19 cellular contexts compared by ENCODE assay signal in genomic region chr1:226981838-226982237, GRCh38.
"Had no signal": no experiment of that assay in that cellular context is flagged by ENCODE, and none has a peak within 500 bp of the region (broad histone marks: within the 10 kb centered on the region; RNA-seq: fewer than 3 reads in every experiment).

No MANE protein-coding gene starts in this region.

- FAIRE-seq: colon had no signal

- H3K36me3 ChIP-seq: cardiac muscle cell, ovary had no signal

- H3K4me3 ChIP-seq: adrenal gland, cardiac muscle cell, esophagus muscularis mucosa, lower lobe of right lung, ovary, SK-N-MC, suprapubic skin had no signal

- H3K27ac ChIP-seq: cardiac muscle cell, lower lobe of right lung, ovary, SK-N-MC, suprapubic skin had no signal

- ATAC-seq: lower lobe of right lung had no signal

- H3K9me3 ChIP-seq: adrenal gland, esophagus muscularis mucosa, lower lobe of right lung, ovary, suprapubic skin had no signal

- DNase-seq: activated CD4-positive, CD25-positive, alpha-beta regulatory T cell; activated naive CD4-positive, alpha-beta T cell treated with anti-CD3 and anti-CD28 coated beads, Interleukin-2, amount 50 U/mL, for 16 hours; effector CD4-positive, alpha-beta T cell; kidney glomerular epithelial cell; lower lobe of right lung; stimulated activated CD4-positive, alpha-beta T cell treated with anti-CD3 and anti-CD28 coated beads, Interleukin-4, amount 100 ng/mL, for 4 hours; stimulated activated CD8-positive, alpha-beta memory T cell treated with anti-CD3 and anti-CD28 coated beads, Interleukin-4, amount 100 ng/mL, for 48 hours; trophoblast cell had no signal

- H3K27ac Mint-ChIP-seq: activated CD4-positive, alpha-beta T cell treated with anti-CD3 and anti-CD28 coated beads, Interleukin-2, amount 10 ng/mL, durations not matched to agents 24 days and 14 days; activated T-helper 2 cell treated with anti-CD3 and anti-CD28 coated beads, Interferon-gamma antibody, Interleukin-2, Interleukin-4, amounts not matched to agents 10 μg/mL and 5 μg/mL and 100 μg/mL, durations not matched to agents 14 hours and 24 hours and 36 hours; mesothelial cell of epicardium; stimulated activated naive CD8-positive, alpha-beta T cell treated with anti-CD3 and anti-CD28 coated beads, Interleukin-15, Interleukin-2, amounts not matched to agents 100 ng/mL and 50 ng/mL, for 24 hours had no signal

- H3K9me3 Mint-ChIP-seq: activated CD4-positive, alpha-beta T cell treated with anti-CD3 and anti-CD28 coated beads, Interleukin-2, amount 10 ng/mL, durations not matched to agents 24 days and 14 days; activated T-helper 2 cell treated with anti-CD3 and anti-CD28 coated beads, Interferon-gamma antibody, Interleukin-2, Interleukin-4, amounts not matched to agents 10 μg/mL and 5 μg/mL and 100 μg/mL, durations not matched to agents 14 hours and 24 hours and 36 hours; mesothelial cell of epicardium; stimulated activated naive CD8-positive, alpha-beta T cell treated with anti-CD3 and anti-CD28 coated beads, Interleukin-15, Interleukin-2, amounts not matched to agents 100 ng/mL and 50 ng/mL, for 24 hours had no signal

- H3K4me1 ChIP-seq: suprapubic skin had no signal

- H3K27me3 Mint-ChIP-seq: activated CD4-positive, alpha-beta T cell treated with anti-CD3 and anti-CD28 coated beads, Interleukin-2, amount 10 ng/mL, durations not matched to agents 24 days and 14 days; stimulated activated naive CD8-positive, alpha-beta T cell treated with anti-CD3 and anti-CD28 coated beads, Interleukin-15, Interleukin-2, amounts not matched to agents 100 ng/mL and 50 ng/mL, for 24 hours had no signal

- H3K27me3 ChIP-seq: adrenal gland, cardiac muscle cell, esophagus muscularis mucosa, ovary, suprapubic skin had no signal

- H3K4me3 Mint-ChIP-seq: activated CD4-positive, alpha-beta T cell treated with anti-CD3 and anti-CD28 coated beads, Interleukin-2, amount 10 ng/mL, durations not matched to agents 24 days and 14 days; mesothelial cell of epicardium; stimulated activated naive CD8-positive, alpha-beta T cell treated with anti-CD3 and anti-CD28 coated beads, Interleukin-15, Interleukin-2, amounts not matched to agents 100 ng/mL and 50 ng/mL, for 24 hours had no signal

- H3K4me1 Mint-ChIP-seq: activated CD4-positive, alpha-beta T cell treated with anti-CD3 and anti-CD28 coated beads, Interleukin-2, amount 10 ng/mL, durations not matched to agents 24 days and 14 days; mesothelial cell of epicardium had no signal
